Comparison of ENCODE assay signal across 8 cellular contexts in genomic region chrX:55342533-55343501, GRCh38.
DNase-seq lines count a peak whose midpoint lies in the region; TF ChIP-seq lines count a peak whose summit lies in the region.

No MANE protein-coding gene starts in this region.

- no peaks in the 10 kb centered on the region for H3K27me3 ChIP-seq in HAP-1 (ENCODE audit: low read depth)

- H3K36me3 ChIP-seq in HAP-1 (replicated peaks), result no peaks in the 10 kb centered on the region

- H3K9me3 ChIP-seq in HAP-1, result no peaks in the 10 kb centered on the region

- H3K27ac ChIP-seq in 22Rv1, result no peak overlapping the region

- no peaks in the 10 kb centered on the region for H3K4me1 ChIP-seq in HAP-1

- peak; percentile 15 for DNase-seq in ELR (ENCODE audit: low read depth)
- DNase-seq in HAP-1 (ENCODE audit: low spot score in 2 of 2), result peak; percentile 43 to 62
- peak; percentile 34 for DNase-seq in NCI-H1105 (lab: John Stamatoyannopoulos, UW)
- peak; percentile 29 to 52 for DNase-seq in activated CD4-positive, alpha-beta T cell treated with anti-CD3 and anti-CD28 coated beads, Interleukin-2, amount 50 U/mL, for 48 hours
- DNase-seq in foreskin fibroblast, result no peak
- DNase-seq in stimulated activated CD4-positive, alpha-beta T cell treated with anti-CD3 and anti-CD28 coated beads, Interleukin-15, amount 100 ng/mL, for 48 hours (ENCODE audit: low read depth in 2 of 2), result peak; percentile 4 to 40
- no peak for DNase-seq in GOT3 (lab: John Stamatoyannopoulos, UW)

- H3K4me3 ChIP-seq in HAP-1 (no peak overlapping the region), foreskin fibroblast (ENCODE audit: low read depth in 1 of 2, low read length in 2 of 2) (no peak overlapping the region)

- in situ Hi-C loops in HAP-1 (cut with MboI; ENCODE audit: low sequenced_read_pairs), result no loop called here

- TF ChIP-seq CTCF in 22Rv1 (IDR thresholded peaks at IDR 0.05) (peak; percentile 71), foreskin fibroblast (IDR thresholded peaks at IDR 0.05; ENCODE audit: low read depth, low read length) (peak; percentile 16)

Comparison
In these comparisons a context has a peak if more than half of its experiments do, and no peak if none do; other contexts are left out.
1. DNase-seq: peak in ELR (single experiment), HAP-1 (2 of 2), NCI-H1105 (single experiment), activated CD4-positive, alpha-beta T cell treated with anti-CD3 and anti-CD28 coated beads, Interleukin-2, amount 50 U/mL, for 48 hours (2 of 2) and stimulated activated CD4-positive, alpha-beta T cell treated with anti-CD3 and anti-CD28 coated beads, Interleukin-15, amount 100 ng/mL, for 48 hours (2 of 2); none in foreskin fibroblast (0 of 2) and GOT3 (single experiment).